In genomic region chr20:43667341-43668132, GRCh38 we compare ENCODE assay signal across 8 cellular contexts. TPM values are rescaled to one million over a fixed set of nuclear protein-coding genes. Genes with fewer than 3 reads are reported as not detected.
DNase-seq lines count a peak whose midpoint lies in the region; ATAC-seq, FAIRE-seq and TF ChIP-seq lines count a peak whose summit lies in the region.

No MANE protein-coding gene starts in this region.

- H3K4ac ChIP-seq in neuronal stem cell (ENCODE audit: low read length): no peak overlapping the region

- ATAC-seq in A549: peak; percentile 31 to 34; a peak in 4 of 6 replicates
- peak; percentile 15 for ATAC-seq in HG02798 (IDR thresholded peaks at IDR 0.05; ENCODE audit: poor library complexity, unreplicated experiment)
- ATAC-seq in left lobe of liver: no peak
- no peak for ATAC-seq in heart left ventricle

- TF ChIP-seq CTCF in A549 (IDR thresholded peaks at IDR 0.05) (no peak), GM06990 (IDR thresholded peaks at IDR 0.05; ENCODE audit: insufficient read depth, low read length, poor library complexity, severe bottlenecking) (no peak), coronary artery (IDR thresholded peaks at IDR 0.05) (no peak), heart left ventricle (IDR thresholded peaks at IDR 0.05) (no peak)

- H3K9ac ChIP-seq in neuronal stem cell (ENCODE audit: low read depth, low read length, poor library complexity): peak overlapping the region; percentile 90

- H2AFZ ChIP-seq in neuronal stem cell (ENCODE audit: low read length): peak overlapping the region; percentile 96

- intact Hi-C loops in heart left ventricle (cut with DNase I): no loop called here

- H3K36me3 ChIP-seq in GM06990 (ENCODE audit: control insufficient read depth, insufficient read depth, low read length) (no peaks in the 10 kb centered on the region), neuronal stem cell (replicated peaks in 1 of 2; ENCODE audit: control insufficient read depth in 2 of 2, insufficient read depth in 2 of 2, low read length in 2 of 2) (peaks cover 6 to 26% of the 10 kb centered on the region in 2 donors), heart left ventricle (no peaks in the 10 kb centered on the region)

- CTCF ChIA-PET in A549 (lab: Yijun Ruan, JAX): interaction anchor here (0.5 to 1.5 kb wide), 5 partner anchors 24 to 450 kb away, joined by 3 to 5 read pairs (median 3); no protein-coding TSS in a partner anchor

- H3K9me3 ChIP-seq in A549 (no peaks in the 10 kb centered on the region), neuronal stem cell (replicated peaks in 1 of 2; ENCODE audit: control insufficient read depth in 2 of 2, insufficient read depth in 1 of 2, low read depth in 1 of 2, low read length in 2 of 2) (no peaks in the 10 kb centered on the region), heart left ventricle (no peaks in the 10 kb centered on the region)

- no peak overlapping the region for H2BK12ac ChIP-seq in neuronal stem cell (ENCODE audit: low read length)

- no peak for TF ChIP-seq EP300 in A549 (IDR thresholded peaks at IDR 0.05)

- peak overlapping the region; percentile 87 for H3K4me2 ChIP-seq in A549
- H3K4me2 ChIP-seq in neuronal stem cell (ENCODE audit: insufficient read depth, low read length, poor library complexity, severe bottlenecking): peak overlapping the region; percentile 94

- H2BK5ac ChIP-seq in neuronal stem cell (ENCODE audit: low read length): peak overlapping the region; percentile 53

- 25% methylated on average over 9 of the region's 34 CpGs for WGBS in A549 (ENCODE audit: missing lambda C conversion rate)
- WGBS in neuronal stem cell (ENCODE audit: extremely low coverage in 2 of 2, insufficient read length in 2 of 2, insufficient replicate concordance in 1 of 2), 2 donors: no CpG with 5 or more reads among the region's 34 CpGs
- WGBS in heart left ventricle, 4 donors: 6 to 18% (median 10%) methylated on average over 10 to 34 of the region's 34 CpGs

- no peaks in the 10 kb centered on the region for H3K27me3 ChIP-seq in GM06990 (replicated peaks; ENCODE audit: control insufficient read depth, insufficient read depth, low read length)
- H3K27me3 ChIP-seq in neuronal stem cell (ENCODE audit: control insufficient read depth in 3 of 3, insufficient read depth in 3 of 3, low read depth in 1 of 3, low read length in 3 of 3): peaks cover 0 to 8% (median 8%) of the 10 kb centered on the region in 3 experiments
- H3K27me3 ChIP-seq in heart left ventricle: peaks cover 14 to 58% (median 35%) of the 10 kb centered on the region in 9 donors

- H2BK15ac ChIP-seq in neuronal stem cell (ENCODE audit: low read length): no peak overlapping the region

- H3K4me3 ChIP-seq in A549 (peak overlapping the region; percentile 67), GM06990 (replicated peaks; ENCODE audit: low read depth, low read length) (peak overlapping the region; percentile 73), coronary artery (peak overlapping the region; percentile 62), neuronal stem cell (ENCODE audit: low read length in 2 of 2) (peak overlapping the region; percentile 63 to 89), heart left ventricle (peak overlapping the region in 6 of 12 donors; percentile 1 to 60 (median 28))

- H4K8ac ChIP-seq in neuronal stem cell (ENCODE audit: low read depth, low read length): no peak overlapping the region

- H2AK5ac ChIP-seq in neuronal stem cell (ENCODE audit: low read depth, low read length): no peak overlapping the region

- H4K91ac ChIP-seq in neuronal stem cell (ENCODE audit: low read depth, low read length, poor library complexity): no peak overlapping the region

- H3K4me1 ChIP-seq in A549: peaks cover 29% of the 10 kb centered on the region
- H3K4me1 ChIP-seq in neuronal stem cell (ENCODE audit: control insufficient read depth in 2 of 2, insufficient read depth in 1 of 2, low read depth in 1 of 2, low read length in 2 of 2): peaks cover 3 to 4% of the 10 kb centered on the region in 2 donors
- peaks cover 0 to 14% (median 8%) of the 10 kb centered on the region in 12 donors for H3K4me1 ChIP-seq in heart left ventricle

- H2BK120ac ChIP-seq in neuronal stem cell (ENCODE audit: low read depth, low read length): no peak overlapping the region

- DNase-seq in A549 (ENCODE audit: low read depth in 1 of 2, low spot score in 1 of 2): peak; percentile 21 to 40
- peak; percentile 75 for DNase-seq in GM06990 (ENCODE audit: extremely low read depth, insufficient read length)
- peak; percentile 24 for DNase-seq in NCI-H526 treated with DMSO at 0.1 percent for 48 hours (lab: John Stamatoyannopoulos, UW)
- DNase-seq in coronary artery (ENCODE audit: low spot score): no peak
- peak; percentile 23 for DNase-seq in neuronal stem cell (ENCODE audit: low spot score)
- DNase-seq in left lobe of liver (ENCODE audit: low spot score): no peak
- no peak for DNase-seq in heart left ventricle

- POLR2A ChIA-PET in A549 (lab: Yijun Ruan, JAX): interaction anchor here (0.6 to 0.7 kb wide), 2 partner anchors 13 to 92 kb away, joined by 6 to 10 read pairs; no protein-coding TSS in a partner anchor

- H3K18ac ChIP-seq in neuronal stem cell (ENCODE audit: low read length): peak overlapping the region; percentile 93

- H3K27ac ChIP-seq in A549 (peak overlapping the region; percentile 68 to 95), coronary artery (no peak overlapping the region), neuronal stem cell (replicated peaks; ENCODE audit: low read length) (no peak overlapping the region), heart left ventricle (no peak overlapping the region)

- no peak for FAIRE-seq in A549 (lab: Jason Lieb, UNC)

- peak overlapping the region; percentile 8 for H3K14ac ChIP-seq in neuronal stem cell (ENCODE audit: low read length)

- TF ChIP-seq RAD21 in A549 (conservative IDR thresholded peaks at IDR 0.05 in 1 of 2, IDR thresholded peaks at IDR 0.05 in 1 of 2): no peak

- H3K23ac ChIP-seq in neuronal stem cell (ENCODE audit: low read depth, low read length, poor library complexity): peak overlapping the region; percentile 80

- peaks cover 6% of the 10 kb centered on the region for H3K79me1 ChIP-seq in neuronal stem cell (ENCODE audit: low read depth, low read length)

- TF ChIP-seq POLR2A in A549 (IDR thresholded peaks at IDR 0.05; ENCODE audit: low read length): no peak
- TF ChIP-seq POLR2A in heart left ventricle (IDR thresholded peaks at IDR 0.05): no peak

TF ChIP-seq in A549, 52 proteins besides CTCF, POLR2A, EP300 and RAD21:
- TF ChIP-seq BCL3 (IDR thresholded peaks at IDR 0.05) (0 out of 3 replicates have a peak, but pooled peaks have one; percentile 8), JUN (IDR thresholded peaks at IDR 0.05) (no peak; a peak in 1 of 5 replicates), HOXA7 (CRISPR knock-in tag; IDR thresholded peaks at IDR 0.05) (no peak)

RNA-seq across cellular contexts. Expression of gene MYBL2, which starts 0.6 kb away (rescaled TPM):
- 19.9 and 22.1 TPM in 2 replicates for polyA plus RNA-seq in A549 (2011; rRNA removed)
- 45.9 and 53.2 TPM in 2 replicates for polyA plus RNA-seq in A549 (2012; cell fraction: cytosol; rRNA removed)
- polyA plus RNA-seq in A549 (2012; cell fraction: nucleus; rRNA removed): 51.0 and 57.6 TPM in 2 replicates
- 48.9 to 59.5 TPM (median 53.7 TPM) in 3 replicates for polyA plus RNA-seq in A549 (2017; fragmentation: RNase III; extraction: RNeasy Plus Mini Kit Qiagen cat#74134 plus additional on column Dnase treatment)
- 54.1 and 66.3 TPM in 2 replicates for polyA minus RNA-seq in A549 (2011; rRNA and poly(A)+ RNA removed)
- 77.9 TPM for polyA plus RNA-seq in neuronal stem cell (2013, experiment 1 of 2)
- polyA plus RNA-seq in neuronal stem cell (2013, experiment 2 of 2): 75.6 TPM
- 0.63 TPM for total RNA-seq in left lobe of liver
- total RNA-seq in heart left ventricle: 1 to 10 TPM in 1 of 9 donors, under 1 TPM in 6, not detected in 2; 0.07 to 7.9 (median 0.17) TPM
- polyA plus RNA-seq in heart left ventricle: under 1 TPM; 0.08 to 0.24 TPM

RNA-seq across cellular contexts. Expression of gene GTSF1L, which starts 59.3 kb away (rescaled TPM):
- not detected in 2 replicates for polyA plus RNA-seq in A549 (2011; rRNA removed)
- not detected in 2 replicates for polyA plus RNA-seq in A549 (2012; cell fraction: cytosol; rRNA removed)
- polyA plus RNA-seq in A549 (2012; cell fraction: nucleus; rRNA removed): not detected in 2 replicates
- polyA plus RNA-seq in A549 (2017; fragmentation: RNase III; extraction: RNeasy Plus Mini Kit Qiagen cat#74134 plus additional on column Dnase treatment): not detected in 3 replicates
- not detected in 2 replicates for polyA minus RNA-seq in A549 (2011; rRNA and poly(A)+ RNA removed)
- not detected for polyA plus RNA-seq in neuronal stem cell (2013, experiment 1 of 2)
- not detected for polyA plus RNA-seq in neuronal stem cell (2013, experiment 2 of 2)
- total RNA-seq in left lobe of liver: not detected
- total RNA-seq in heart left ventricle: not detected
- polyA plus RNA-seq in heart left ventricle: not detected

Comparison
In these comparisons a context has a peak if more than half of its experiments do, and no peak if none do; other contexts are left out.
1. ATAC-seq: peak in A549 (2 of 2) and HG02798 (single experiment); none in left lobe of liver (single experiment) and heart left ventricle (0 of 4).
2. DNase-seq: peak in A549 (2 of 2), GM06990 (single experiment), NCI-H526 treated with DMSO at 0.1 percent for 48 hours (single experiment) and neuronal stem cell (single experiment); none in coronary artery (single experiment), left lobe of liver (single experiment) and heart left ventricle (0 of 5).
3. H3K27ac ChIP-seq: peak in A549 (2 of 2); none in coronary artery (0 of 2), neuronal stem cell (single experiment) and heart left ventricle (0 of 12).